In the genomic region with DNA sequence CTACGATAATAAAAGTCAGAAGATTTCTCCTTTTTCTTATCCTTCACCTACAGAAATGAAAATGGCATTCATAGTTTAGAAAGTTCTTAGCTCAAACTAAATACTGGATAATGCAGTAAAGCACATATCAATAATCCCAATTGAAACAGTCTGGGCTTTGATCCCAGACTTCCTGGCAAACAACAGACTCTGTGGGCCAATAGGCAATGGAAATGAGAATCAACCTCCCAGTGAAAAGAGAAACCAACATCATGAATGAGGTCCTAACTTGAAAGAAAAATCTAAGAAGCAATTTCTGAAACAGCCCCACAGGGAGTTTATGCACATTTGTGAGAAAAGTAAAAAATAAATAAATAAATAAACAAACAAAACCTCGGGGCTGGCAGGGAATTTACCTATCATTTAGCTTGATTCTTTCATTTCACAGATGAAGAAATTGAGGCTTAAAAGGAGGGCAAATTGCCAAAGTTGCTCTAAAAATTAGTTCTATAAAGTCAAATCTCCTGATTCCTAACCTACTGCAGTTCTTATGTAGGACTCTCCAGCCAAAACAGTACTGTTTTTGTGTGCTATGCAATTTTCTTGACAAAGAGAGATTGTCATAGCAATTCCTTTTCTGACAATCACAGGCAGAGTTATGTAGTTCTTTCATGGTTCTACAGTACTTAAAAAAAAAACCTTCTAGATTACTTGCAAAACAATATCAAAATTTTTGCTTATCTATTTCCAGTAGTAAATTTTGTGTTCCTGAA, we compare ENCODE assay signal across 18 cellular contexts.
DNase-seq lines count a peak whose midpoint lies in the region; ATAC-seq and TF ChIP-seq lines count a peak whose summit lies in the region.
"Had no signal": no experiment of that assay in that cellular context is flagged by ENCODE, and none has a peak within 500 bp of the region (broad histone marks: within the 10 kb centered on the region; RNA-seq: fewer than 3 reads in every experiment).

No MANE protein-coding gene starts in this region.

- no peak for ATAC-seq in GM18867 (IDR thresholded peaks at IDR 0.05; ENCODE audit: unreplicated experiment)
- no peak for ATAC-seq in HG02981 (IDR thresholded peaks at IDR 0.05; ENCODE audit: unreplicated experiment)

- in situ Hi-C loops in astrocyte of the spinal cord (cut with HindIII; ENCODE audit: low sequenced_read_pairs): no loop called here
- in situ Hi-C loops in GM13976 (cut with MboI; ENCODE audit: low sequenced_read_pairs, unreplicated experiment): no loop called here

- DNase-seq in MG63: peak; percentile 22
- peak; percentile 60 for DNase-seq in astrocyte of the spinal cord (ENCODE audit: low read depth, low spot score)
- peak; percentile 62 for DNase-seq in globus pallidus (ENCODE audit: low spot score)
- DNase-seq in pons (ENCODE audit: low spot score): peak; percentile 75
- no peak for DNase-seq in GM13976 (ENCODE audit: low spot score)
- DNase-seq in Kasumi-1 (lab: John Stamatoyannopoulos, UW): no peak
- DNase-seq: ACHN, AML-193, Caco-2, KG1, NCI-H1048, NCI-H146, NCI-H2081, NCI-H510A, NCI-H82 had no signal

- H3K4me3 ChIP-seq in MG63 (no peak overlapping the region), astrocyte of the spinal cord (ENCODE audit: low read depth, low read length) (no peak overlapping the region)
- H3K4me3 ChIP-seq: SK-N-MC had no signal

- H3K27me3 ChIP-seq in MG63: no peaks in the 10 kb centered on the region

- no peaks in the 10 kb centered on the region for H3K36me3 ChIP-seq in MG63

- no peaks in the 10 kb centered on the region for H3K9me3 ChIP-seq in MG63

- no peak for TF ChIP-seq CTCF in astrocyte of the spinal cord (IDR thresholded peaks at IDR 0.05; ENCODE audit: low read depth, low read length)
- no peak for TF ChIP-seq CTCF in GM13976 (IDR thresholded peaks at IDR 0.05; ENCODE audit: borderline replicate concordance, control extremely low read depth, extremely low read depth, insufficient read depth, missing control alignments)

Comparison
In these comparisons a context has a peak if more than half of its experiments do, and no peak if none do; other contexts are left out.
1. DNase-seq: peak in MG63 (single experiment), astrocyte of the spinal cord (single experiment), globus pallidus (single experiment) and pons (single experiment); none in GM13976 (single experiment) and Kasumi-1 (0 of 2).